ENCODE assay signal across 23 cellular contexts in the genomic region with DNA sequence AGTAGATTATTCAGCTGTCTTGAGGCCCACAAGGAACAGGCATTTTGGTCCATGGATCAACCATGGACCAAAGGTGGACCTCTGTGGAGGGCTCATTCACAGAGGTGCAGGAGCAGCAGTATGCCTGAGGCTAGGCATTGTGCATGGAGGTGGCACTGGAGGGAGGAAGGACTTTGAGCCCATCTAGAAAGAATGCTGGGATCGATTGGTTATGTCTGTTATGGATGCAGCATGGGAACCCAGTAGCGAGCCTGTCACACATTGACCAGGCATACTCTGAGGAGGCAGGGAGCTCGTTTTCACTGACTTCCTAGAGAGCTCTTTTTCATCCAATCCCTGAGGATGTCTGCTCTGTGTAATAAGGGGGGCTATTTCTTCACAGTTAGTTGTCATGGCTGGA.
"Had no signal": no experiment of that assay in that cellular context is flagged by ENCODE, and none has a peak within 500 bp of the region (broad histone marks: within the 10 kb centered on the region; RNA-seq: fewer than 3 reads in every experiment).

No MANE protein-coding gene starts in this region.

- H3K9me3 Mint-ChIP-seq: immature natural killer cell; memory B cell; mesothelial cell of epicardium; natural killer cell; neural crest cell; stimulated activated effector memory CD8-positive, alpha-beta T cell treated with anti-CD3 and anti-CD28 coated beads, Interleukin-12 subunit alpha, Interleukin-12 subunit beta, amount 100 ng/mL, for 72 hours; stimulated activated naive CD8-positive, alpha-beta T cell treated with anti-CD3 and anti-CD28 coated beads, Interleukin-15, amount 100 ng/mL, for 72 hours had no signal

- H3K4me1 ChIP-seq: colonic mucosa, testis had no signal

- DNase-seq: colonic mucosa; dermis blood vessel endothelial cell; esophagus squamous epithelium; foreskin fibroblast; glutamatergic neuron; immature natural killer cell; left ventricle myocardium inferior; lower lobe of right lung; natural killer cell; nucleus accumbens; ovary; stimulated activated CD4-positive, alpha-beta T cell treated with anti-CD3 and anti-CD28 coated beads, Interleukin-4, amount 100 ng/mL, for 1 hour; stimulated activated CD8-positive, alpha-beta memory T cell treated with anti-CD3 and anti-CD28 coated beads, Interleukin-4, amount 100 ng/mL, for 48 hours; stimulated activated naive CD8-positive, alpha-beta T cell treated with anti-CD3 and anti-CD28 coated beads, Interleukin-15, amount 100 ng/mL, for 72 hours; testis; transverse colon had no signal

- H3K36me3 Mint-ChIP-seq: memory B cell, mesothelial cell of epicardium, natural killer cell had no signal

- H3K36me3 ChIP-seq: colonic mucosa, esophagus squamous epithelium, gastroesophageal sphincter, left ventricle myocardium inferior, lower lobe of right lung, ovary, right atrium auricular region, transverse colon had no signal

- H3K27me3 Mint-ChIP-seq: stimulated activated naive CD8-positive, alpha-beta T cell treated with anti-CD3 and anti-CD28 coated beads, Interleukin-15, amount 100 ng/mL, for 72 hours had no signal

- H3K27ac ChIP-seq: colonic mucosa, esophagus squamous epithelium, gastroesophageal sphincter, left ventricle myocardium inferior, lower lobe of right lung, ovary, right atrium auricular region, testis, transverse colon had no signal

- H3K27ac Mint-ChIP-seq: immature natural killer cell; memory B cell; mesothelial cell of epicardium; natural killer cell; stimulated activated effector memory CD8-positive, alpha-beta T cell treated with anti-CD3 and anti-CD28 coated beads, Interleukin-12 subunit alpha, Interleukin-12 subunit beta, amount 100 ng/mL, for 72 hours; stimulated activated naive CD8-positive, alpha-beta T cell treated with anti-CD3 and anti-CD28 coated beads, Interleukin-15, amount 100 ng/mL, for 72 hours had no signal

- H3K27me3 ChIP-seq: colonic mucosa, ovary, right atrium auricular region, testis, transverse colon had no signal

- H3K4me3 Mint-ChIP-seq: immature natural killer cell; memory B cell; mesothelial cell of epicardium; natural killer cell; neural crest cell; stimulated activated effector memory CD8-positive, alpha-beta T cell treated with anti-CD3 and anti-CD28 coated beads, Interleukin-12 subunit alpha, Interleukin-12 subunit beta, amount 100 ng/mL, for 72 hours; stimulated activated naive CD8-positive, alpha-beta T cell treated with anti-CD3 and anti-CD28 coated beads, Interleukin-15, amount 100 ng/mL, for 72 hours had no signal

- H3K4me2 ChIP-seq: smooth muscle cell had no signal

- H3K9me3 ChIP-seq: colonic mucosa, esophagus squamous epithelium, gastroesophageal sphincter, left ventricle myocardium inferior, lower lobe of right lung, ovary, right atrium auricular region, testis, transverse colon had no signal

- ATAC-seq: gastroesophageal sphincter; lower lobe of right lung; natural killer cell; stimulated activated effector memory CD8-positive, alpha-beta T cell treated with anti-CD3 and anti-CD28 coated beads, Interleukin-12 subunit alpha, Interleukin-12 subunit beta, amount 100 ng/mL, for 72 hours; stimulated activated naive CD8-positive, alpha-beta T cell treated with anti-CD3 and anti-CD28 coated beads, Interleukin-15, amount 100 ng/mL, for 72 hours had no signal

- H3K4me3 ChIP-seq: colonic mucosa, esophagus squamous epithelium, gastroesophageal sphincter, left ventricle myocardium inferior, lower lobe of right lung, ovary, right atrium auricular region, smooth muscle cell, testis, transverse colon had no signal
